In genomic region chr21:36048357-36048756, GRCh38 we compare ENCODE assay signal across 22 cellular contexts. TPM values are rescaled to one million over a fixed set of nuclear protein-coding genes. Genes with fewer than 3 reads are reported as not detected.
DNase-seq lines count a peak whose midpoint lies in the region; ATAC-seq, FAIRE-seq and TF ChIP-seq lines count a peak whose summit lies in the region.
"Had no signal": no experiment of that assay in that cellular context is flagged by ENCODE, and none has a peak within 500 bp of the region (broad histone marks: within the 10 kb centered on the region; RNA-seq: fewer than 3 reads in every experiment).

No MANE protein-coding gene starts in this region.

- no peak overlapping the region for H3K9ac ChIP-seq in HepG2 (ENCODE audit: insufficient read depth, low read depth, low read length)

- H3K9me3 ChIP-seq in suprapubic skin (no peaks in the 10 kb centered on the region), HepG2 (ENCODE audit: low read length) (no peaks in the 10 kb centered on the region)
- H3K9me3 ChIP-seq: HAP-1 had no signal

- H3K4me3 Mint-ChIP-seq in T-helper 2 cell treated with Interferon-gamma antibody and Interleukin-4, amounts not matched to agents 5 μg/mL and 100 μg/mL, for 36 hours, result no peak overlapping the region
- no peak overlapping the region for H3K4me3 Mint-ChIP-seq in activated T-cell treated with anti-CD3 and anti-CD28 coated beads, Interleukin-2, amount 50 U/mL, for 72 hours
- no peak overlapping the region for H3K4me3 Mint-ChIP-seq in GM23338
- no peak overlapping the region for H3K4me3 Mint-ChIP-seq in activated CD8-positive, alpha-beta T cell treated with anti-CD3 and anti-CD28 coated beads, Interleukin-2, amount 10 ng/mL, durations not matched to agents 7 days and 5 days
- H3K4me3 Mint-ChIP-seq: CD14-positive monocyte; CD8-positive, alpha-beta T cell; HFFc6 had no signal

- H3K27me3 Mint-ChIP-seq in T-helper 2 cell treated with Interferon-gamma antibody and Interleukin-4, amounts not matched to agents 5 μg/mL and 100 μg/mL, for 36 hours (ENCODE audit: low read depth), result no peaks in the 10 kb centered on the region
- H3K27me3 Mint-ChIP-seq in activated T-cell treated with anti-CD3 and anti-CD28 coated beads, Interleukin-2, amount 50 U/mL, for 72 hours (ENCODE audit: low read depth), result no peaks in the 10 kb centered on the region
- peaks cover 4% of the 10 kb centered on the region for H3K27me3 Mint-ChIP-seq in GM23338 (ENCODE audit: insufficient read depth, low read depth, poor library complexity)
- H3K27me3 Mint-ChIP-seq in activated CD8-positive, alpha-beta T cell treated with anti-CD3 and anti-CD28 coated beads, Interleukin-2, amount 10 ng/mL, durations not matched to agents 7 days and 5 days (ENCODE audit: low read depth), result no peaks in the 10 kb centered on the region

- peak; percentile 13 for DNase-seq in T-helper 2 cell treated with Interferon-gamma antibody and Interleukin-4, amounts not matched to agents 5 μg/mL and 100 μg/mL, for 36 hours (ENCODE audit: low spot score)
- DNase-seq in T-helper 2 cell, result no peak
- DNase-seq in activated T-cell treated with anti-CD3 and anti-CD28 coated beads, Interleukin-2, amount 50 U/mL, for 72 hours, result no peak
- no peak for DNase-seq in activated T-cell treated with anti-CD3 and anti-CD28 coated beads, Interleukin-2, amount 50 U/mL, for 1 hour
- DNase-seq in GM23338 (ENCODE audit: low spot score), result no peak
- DNase-seq in activated CD8-positive, alpha-beta T cell treated with anti-CD3 and anti-CD28 coated beads, Interleukin-2, amount 10 ng/mL, durations not matched to agents 7 days and 5 days, result no peak
- DNase-seq in suprapubic skin (ENCODE audit: low spot score in 2 of 2), result no peak
- DNase-seq in HepG2 (ENCODE audit: low spot score), result no peak
- DNase-seq: CD8-positive, alpha-beta T cell; COR-L47; DMS153; DMS79 treated with DMSO at 0.1 percent for 48 hours; EL; GOT3; HFFc6 had no signal

- H3K4me2 ChIP-seq in GM23338 (no peak overlapping the region), HepG2 (ENCODE audit: low read depth, low read length) (no peak overlapping the region)

- H3K79me2 ChIP-seq in GM23338 (replicated peaks; ENCODE audit: insufficient read depth), result peaks cover 23% of the 10 kb centered on the region
- no peaks in the 10 kb centered on the region for H3K79me2 ChIP-seq in HepG2 (ENCODE audit: insufficient read depth, low read length)

- no peak overlapping the region for H2AFZ ChIP-seq in GM23338
- H2AFZ ChIP-seq in HepG2 (ENCODE audit: low read length), result no peak overlapping the region

- no peak overlapping the region for H3K27ac ChIP-seq in GM23338 (ENCODE audit: low read depth)
- H3K27ac ChIP-seq in suprapubic skin, result no peak overlapping the region
- no peak overlapping the region for H3K27ac ChIP-seq in HepG2 (ENCODE audit: extremely low read length, insufficient read depth, low read length)
- H3K27ac ChIP-seq: 22Rv1 had no signal

- H3K27ac Mint-ChIP-seq in T-helper 2 cell treated with Interferon-gamma antibody and Interleukin-4, amounts not matched to agents 5 μg/mL and 100 μg/mL, for 36 hours, result no peak overlapping the region
- H3K27ac Mint-ChIP-seq in activated T-cell treated with anti-CD3 and anti-CD28 coated beads, Interleukin-2, amount 50 U/mL, for 72 hours, result no peak overlapping the region
- H3K27ac Mint-ChIP-seq in GM23338, result peak overlapping the region; percentile 13; the same call in 1 of the 2 replicates
- H3K27ac Mint-ChIP-seq in activated CD8-positive, alpha-beta T cell treated with anti-CD3 and anti-CD28 coated beads, Interleukin-2, amount 10 ng/mL, durations not matched to agents 7 days and 5 days, result peak overlapping the region; percentile 30
- H3K27ac Mint-ChIP-seq: CD8-positive, alpha-beta T cell; HFFc6 had no signal

- no TSS peak for BruUV-seq in HepG2 (replicated peaks; lab: Mats Ljungman, UMichigan)

- no peaks in the 10 kb centered on the region for H3K4me1 ChIP-seq in GM23338 (ENCODE audit: insufficient read depth)
- H3K4me1 ChIP-seq in suprapubic skin, result peaks cover 9% of the 10 kb centered on the region
- 0 out of 2 replicates have a peak, but pooled peaks cover under 1% of the 10 kb centered on the region for H3K4me1 ChIP-seq in HepG2 (ENCODE audit: insufficient read depth, low read length)
- H3K4me1 ChIP-seq: HAP-1 had no signal

- peaks cover 49% of the 10 kb centered on the region for H3K36me3 Mint-ChIP-seq in T-helper 2 cell treated with Interferon-gamma antibody and Interleukin-4, amounts not matched to agents 5 μg/mL and 100 μg/mL, for 36 hours (ENCODE audit: low read depth)
- peaks cover 12 to 28% of the 10 kb centered on the region in 2 donors for H3K36me3 Mint-ChIP-seq in activated T-cell treated with anti-CD3 and anti-CD28 coated beads, Interleukin-2, amount 50 U/mL, for 72 hours (ENCODE audit: insufficient read depth in 2 of 2)
- H3K36me3 Mint-ChIP-seq in GM23338 (ENCODE audit: low read depth), result peaks cover 88% of the 10 kb centered on the region
- peaks cover 58% of the 10 kb centered on the region for H3K36me3 Mint-ChIP-seq in activated CD8-positive, alpha-beta T cell treated with anti-CD3 and anti-CD28 coated beads, Interleukin-2, amount 10 ng/mL, durations not matched to agents 7 days and 5 days (ENCODE audit: low read depth)

- peaks cover 17% of the 10 kb centered on the region for H3F3A ChIP-seq in GM23338 (replicated peaks; ENCODE audit: low read depth)

- POLR2A ChIA-PET in activated CD8-positive, alpha-beta T cell treated with anti-CD3 and anti-CD28 coated beads, Interleukin-2, amount 10 ng/mL, durations not matched to agents 7 days and 5 days (lab: Charles Lee), result no interaction called here
- POLR2A ChIA-PET in HepG2 (lab: Yijun Ruan, JAX), result no interaction called here

- CTCF ChIA-PET in activated CD8-positive, alpha-beta T cell treated with anti-CD3 and anti-CD28 coated beads, Interleukin-2, amount 10 ng/mL, durations not matched to agents 7 days and 5 days (lab: Charles Lee), result no interaction called here
- CTCF ChIA-PET in HepG2 (lab: Yijun Ruan, JAX; ENCODE audit: low intra/inter-chr PET ratio, low total read pairs), result no interaction called here

- H4K20me1 ChIP-seq in GM23338 (replicated peaks; ENCODE audit: insufficient read depth) (peaks cover 2% of the 10 kb centered on the region; the same call in 1 of the 2 replicates), HepG2 (ENCODE audit: insufficient read depth, low read length) (no peaks in the 10 kb centered on the region)

- 96% methylated on average over 5 of the region's 7 CpGs for WGBS in suprapubic skin
- 94% methylated on average over 7 of the region's 7 CpGs for WGBS in HepG2 (ENCODE audit: low lambda C conversion rate)

- H3K4me1 Mint-ChIP-seq in T-helper 2 cell treated with Interferon-gamma antibody and Interleukin-4, amounts not matched to agents 5 μg/mL and 100 μg/mL, for 36 hours (ENCODE audit: low read depth), result peaks cover 1% of the 10 kb centered on the region
- peaks cover 5% of the 10 kb centered on the region for H3K4me1 Mint-ChIP-seq in activated T-cell treated with anti-CD3 and anti-CD28 coated beads, Interleukin-2, amount 50 U/mL, for 72 hours (ENCODE audit: low read depth)
- H3K4me1 Mint-ChIP-seq in GM23338, result no peaks in the 10 kb centered on the region; the same call in 2 of the 3 replicates
- H3K4me1 Mint-ChIP-seq in activated CD8-positive, alpha-beta T cell treated with anti-CD3 and anti-CD28 coated beads, Interleukin-2, amount 10 ng/mL, durations not matched to agents 7 days and 5 days (ENCODE audit: low read depth), result peaks cover 1% of the 10 kb centered on the region
- H3K4me1 Mint-ChIP-seq: CD14-positive monocyte had no signal

- no peak for TF ChIP-seq POLR2A in suprapubic skin (IDR thresholded peaks at IDR 0.05)
- no peak for TF ChIP-seq POLR2A in HepG2 (IDR thresholded peaks at IDR 0.05; ENCODE audit: insufficient read depth in 1 of 2, low read depth in 2 of 2, low read length in 2 of 2)

- ATAC-seq in activated T-cell treated with anti-CD3 and anti-CD28 coated beads, Interleukin-2, amount 50 U/mL, for 72 hours (replicated peaks in 1 of 2), result peak; percentile 49 to 62
- ATAC-seq in GM23338, result no peak
- no peak for ATAC-seq in activated CD8-positive, alpha-beta T cell treated with anti-CD3 and anti-CD28 coated beads, Interleukin-2, amount 10 ng/mL, durations not matched to agents 7 days and 5 days
- no peak for ATAC-seq in HepG2
- ATAC-seq: CD8-positive, alpha-beta T cell had no signal

- H3K4me3 ChIP-seq in GM23338 (no peak overlapping the region), suprapubic skin (no peak overlapping the region), HepG2 (replicated peaks in 1 of 3; ENCODE audit: insufficient read depth in 1 of 3, low read depth in 2 of 3, low read length in 3 of 3) (no peak overlapping the region)
- H3K4me3 ChIP-seq: HAP-1 had no signal

- no peak for FAIRE-seq in HepG2 (lab: Jason Lieb, UNC)
- FAIRE-seq: D721Med, G401.6, GM12891, HTR-8/SVneo had no signal

- H3K36me3 ChIP-seq in GM23338 (ENCODE audit: insufficient read depth), result peaks cover 44% of the 10 kb centered on the region
- peaks cover 79% of the 10 kb centered on the region for H3K36me3 ChIP-seq in suprapubic skin
- H3K36me3 ChIP-seq in HepG2 (replicated peaks in 1 of 2; ENCODE audit: control insufficient read depth in 1 of 2, insufficient read depth in 2 of 2, low read length in 2 of 2), result peaks cover 28 to 73% of the 10 kb centered on the region in 2 experiments

- TF ChIP-seq RAD21 in HepG2 (CRISPR knock-in tag; IDR thresholded peaks at IDR 0.05), result no peak

- H3K27me3 ChIP-seq in GM23338 (ENCODE audit: insufficient read depth) (no peaks in the 10 kb centered on the region), suprapubic skin (no peaks in the 10 kb centered on the region), HepG2 (ENCODE audit: control insufficient read depth in 1 of 2, insufficient read depth in 2 of 2, low read length in 2 of 2) (no peaks in the 10 kb centered on the region; a peak in 1 of 5 replicates)

- TF ChIP-seq CTCF in GM23338 (conservative IDR thresholded peaks at IDR 0.05; ENCODE audit: low read depth in 2 of 2) (no peak), suprapubic skin (IDR thresholded peaks at IDR 0.05) (no peak), HepG2 (CRISPR knock-in tag; IDR thresholded peaks at IDR 0.05) (no peak)

- TF ChIP-seq EP300 in suprapubic skin (IDR thresholded peaks at IDR 0.05) (no peak), HepG2 (IDR thresholded peaks at IDR 0.05; ENCODE audit: low read depth in 2 of 2, low read length in 2 of 2) (no peak), HepG2 (CRISPR knock-in tag; IDR thresholded peaks at IDR 0.05; ENCODE audit: borderline replicate concordance) (no peak)

- in situ Hi-C loops in HepG2 (cut with HindIII; ENCODE audit: extremely low pct_ligation_motif_present, low pct_unique_long_range_greater_than_20kb), result no loop called here

- no peaks in the 10 kb centered on the region for H3K9me3 Mint-ChIP-seq in T-helper 2 cell treated with Interferon-gamma antibody and Interleukin-4, amounts not matched to agents 5 μg/mL and 100 μg/mL, for 36 hours
- H3K9me3 Mint-ChIP-seq in activated T-cell treated with anti-CD3 and anti-CD28 coated beads, Interleukin-2, amount 50 U/mL, for 72 hours, result no peaks in the 10 kb centered on the region
- H3K9me3 Mint-ChIP-seq in GM23338, result no peaks in the 10 kb centered on the region
- no peaks in the 10 kb centered on the region for H3K9me3 Mint-ChIP-seq in activated CD8-positive, alpha-beta T cell treated with anti-CD3 and anti-CD28 coated beads, Interleukin-2, amount 10 ng/mL, durations not matched to agents 7 days and 5 days (ENCODE audit: insufficient read depth)
- H3K9me3 Mint-ChIP-seq: CD8-positive, alpha-beta T cell; HFFc6 had no signal

- intact Hi-C loops in HepG2 (cut with micrococcal nuclease; ENCODE audit: unreplicated experiment), result no loop called here

- no peaks in the 10 kb centered on the region for H3K9me2 ChIP-seq in GM23338 (ENCODE audit: insufficient read depth)

RNA-seq across cellular contexts. Expression of gene SETD4, which starts 12.0 kb away (rescaled TPM):
- 10 to 100 TPM; 14.0 to 16.7 TPM for total RNA-seq in activated T-cell treated with anti-CD3 and anti-CD28 coated beads, Interleukin-2, amount 50 U/mL, for 72 hours
- 33.8 and 45.1 TPM in 2 replicates for total RNA-seq in GM23338 (2014; rRNA removed; shearing (Covaris generic))
- polyA plus RNA-seq in GM23338 (2016; fragmentation: Nextera tagmentation; extraction: Ambion mirVana) (32.5 and 33.1 TPM in 2 replicates), HepG2 (2011; rRNA removed) (7.1 and 8.4 TPM in 2 replicates)
- total RNA-seq in activated CD8-positive, alpha-beta T cell treated with anti-CD3 and anti-CD28 coated beads, Interleukin-2, amount 10 ng/mL, durations not matched to agents 7 days and 5 days, result 10 to 100 TPM; 19.8 to 22.3 TPM
- total RNA-seq in suprapubic skin (10 to 100 TPM; 20.8 to 80.9 (median 26.5) TPM), HepG2 (2016; rRNA removed; fragmentation: Illumina TruSeq; extraction: Trizol) (11.9 and 14.4 TPM in 2 replicates)
- total RNA-seq in HepG2 (2016; cell fraction: cytosol; rRNA removed; fragmentation: Illumina TruSeq; extraction: Trizol; ENCODE audit: low read depth), result 2.4 and 3.7 TPM in 2 replicates
- total RNA-seq in HepG2 (2016; cell fraction: insoluble cytoplasmic fraction; rRNA removed; fragmentation: Illumina TruSeq; extraction: Trizol), result 12.5 and 15.3 TPM in 2 replicates
- total RNA-seq in HepG2 (2016; cell fraction: membrane; rRNA removed; fragmentation: Illumina TruSeq; extraction: Trizol), result 4.4 and 6.1 TPM in 2 replicates
- total RNA-seq in HepG2 (2016; cell fraction: nucleus; rRNA removed; fragmentation: Illumina TruSeq; extraction: Trizol), result 26.3 and 27.5 TPM in 2 replicates
- polyA plus RNA-seq in HepG2 (2011; cell fraction: cytosol; rRNA removed), result 4.4 and 5.1 TPM in 2 replicates
- polyA plus RNA-seq in HepG2 (2011; cell fraction: nucleus; rRNA removed), result 17.7 and 21.1 TPM in 2 replicates
- polyA plus RNA-seq in HepG2 (2012), result 6.2 and 8.6 TPM in 2 replicates
- polyA plus RNA-seq in HepG2 (2016; cell fraction: cytosol; fragmentation: Illumina TruSeq; extraction: Trizol; ENCODE audit: low read depth), result 1.3 and 1.5 TPM in 2 replicates
- 10.0 and 10.5 TPM in 2 replicates for polyA plus RNA-seq in HepG2 (2016; cell fraction: insoluble cytoplasmic fraction; fragmentation: Illumina TruSeq; extraction: Trizol; ENCODE audit: low read depth)
- polyA plus RNA-seq in HepG2 (2016; cell fraction: membrane; fragmentation: Illumina TruSeq; extraction: Trizol; ENCODE audit: low read depth), result 1.8 and 2.8 TPM in 2 replicates
- polyA plus RNA-seq in HepG2 (2016; cell fraction: nucleus; fragmentation: Illumina TruSeq; extraction: Trizol; ENCODE audit: insufficient read depth, low read depth), result 37.4 and 44.2 TPM in 2 replicates
- 12.9 and 17.6 TPM in 2 replicates for polyA minus RNA-seq in HepG2 (2011; rRNA and poly(A)+ RNA removed; ENCODE audit: low replicate concordance)
- polyA minus RNA-seq in HepG2 (2011; cell fraction: cytosol; rRNA and poly(A)+ RNA removed), result 2.7 and 5.1 TPM in 2 replicates
- polyA minus RNA-seq in HepG2 (2011; cell fraction: nucleus; rRNA and poly(A)+ RNA removed), result 24.9 and 25.4 TPM in 2 replicates

RNA-seq across cellular contexts. Expression of gene CBR1, which starts 21.5 kb away (rescaled TPM):
- 10 to 100 TPM; 17.0 to 38.5 TPM for total RNA-seq in activated T-cell treated with anti-CD3 and anti-CD28 coated beads, Interleukin-2, amount 50 U/mL, for 72 hours
- total RNA-seq in GM23338 (2014; rRNA removed; shearing (Covaris generic)), result 487 and 499 TPM in 2 replicates
- 273 and 285 TPM in 2 replicates for polyA plus RNA-seq in GM23338 (2016; fragmentation: Nextera tagmentation; extraction: Ambion mirVana)
- total RNA-seq in activated CD8-positive, alpha-beta T cell treated with anti-CD3 and anti-CD28 coated beads, Interleukin-2, amount 10 ng/mL, durations not matched to agents 7 days and 5 days, result 10 to 100 TPM; 54.1 to 62.3 TPM
- 100 to 1,000 TPM; 205 to 450 (median 302) TPM for total RNA-seq in suprapubic skin
- 38.7 and 45.6 TPM in 2 replicates for total RNA-seq in HepG2 (2016; rRNA removed; fragmentation: Illumina TruSeq; extraction: Trizol)
- 7.9 and 8.1 TPM in 2 replicates for total RNA-seq in HepG2 (2016; cell fraction: cytosol; rRNA removed; fragmentation: Illumina TruSeq; extraction: Trizol; ENCODE audit: low read depth)
- total RNA-seq in HepG2 (2016; cell fraction: insoluble cytoplasmic fraction; rRNA removed; fragmentation: Illumina TruSeq; extraction: Trizol), result 38.5 and 46.8 TPM in 2 replicates
- total RNA-seq in HepG2 (2016; cell fraction: membrane; rRNA removed; fragmentation: Illumina TruSeq; extraction: Trizol), result 14.5 and 17.4 TPM in 2 replicates
- 15.4 and 15.7 TPM in 2 replicates for total RNA-seq in HepG2 (2016; cell fraction: nucleus; rRNA removed; fragmentation: Illumina TruSeq; extraction: Trizol)
- polyA plus RNA-seq in HepG2 (2011; rRNA removed), result 33.7 and 40.2 TPM in 2 replicates
- 42.7 and 71.0 TPM in 2 replicates for polyA plus RNA-seq in HepG2 (2011; cell fraction: cytosol; rRNA removed)
- 26.4 and 32.1 TPM in 2 replicates for polyA plus RNA-seq in HepG2 (2011; cell fraction: nucleus; rRNA removed)
- polyA plus RNA-seq in HepG2 (2012), result 30.4 and 32.9 TPM in 2 replicates
- 7.7 and 9.2 TPM in 2 replicates for polyA plus RNA-seq in HepG2 (2016; cell fraction: cytosol; fragmentation: Illumina TruSeq; extraction: Trizol; ENCODE audit: low read depth)
- 51.8 and 57.6 TPM in 2 replicates for polyA plus RNA-seq in HepG2 (2016; cell fraction: insoluble cytoplasmic fraction; fragmentation: Illumina TruSeq; extraction: Trizol; ENCODE audit: low read depth)
- polyA plus RNA-seq in HepG2 (2016; cell fraction: membrane; fragmentation: Illumina TruSeq; extraction: Trizol; ENCODE audit: low read depth), result 11.5 and 12.6 TPM in 2 replicates
- polyA plus RNA-seq in HepG2 (2016; cell fraction: nucleus; fragmentation: Illumina TruSeq; extraction: Trizol; ENCODE audit: insufficient read depth, low read depth), result 23.3 and 28.1 TPM in 2 replicates
- 72.8 and 83.4 TPM in 2 replicates for polyA minus RNA-seq in HepG2 (2011; rRNA and poly(A)+ RNA removed; ENCODE audit: low replicate concordance)
- 23.7 and 30.8 TPM in 2 replicates for polyA minus RNA-seq in HepG2 (2011; cell fraction: cytosol; rRNA and poly(A)+ RNA removed)
- 4.5 and 7.2 TPM in 2 replicates for polyA minus RNA-seq in HepG2 (2011; cell fraction: nucleus; rRNA and poly(A)+ RNA removed)

Comparison
In these comparisons a context has a peak if more than half of its experiments do, and no peak if none do; other contexts are left out.
1. H3K27ac Mint-ChIP-seq: peak in GM23338 (single experiment) and activated CD8-positive, alpha-beta T cell treated with anti-CD3 and anti-CD28 coated beads, Interleukin-2, amount 10 ng/mL, durations not matched to agents 7 days and 5 days (single experiment); none in T-helper 2 cell treated with Interferon-gamma antibody and Interleukin-4, amounts not matched to agents 5 μg/mL and 100 μg/mL, for 36 hours (single experiment) and activated T-cell treated with anti-CD3 and anti-CD28 coated beads, Interleukin-2, amount 50 U/mL, for 72 hours (single experiment).
2. ATAC-seq: peak in activated T-cell treated with anti-CD3 and anti-CD28 coated beads, Interleukin-2, amount 50 U/mL, for 72 hours (2 of 2); none in GM23338 (single experiment), activated CD8-positive, alpha-beta T cell treated with anti-CD3 and anti-CD28 coated beads, Interleukin-2, amount 10 ng/mL, durations not matched to agents 7 days and 5 days (single experiment) and HepG2 (single experiment).